8 cellular contexts compared by ENCODE assay signal in the genomic region with DNA sequence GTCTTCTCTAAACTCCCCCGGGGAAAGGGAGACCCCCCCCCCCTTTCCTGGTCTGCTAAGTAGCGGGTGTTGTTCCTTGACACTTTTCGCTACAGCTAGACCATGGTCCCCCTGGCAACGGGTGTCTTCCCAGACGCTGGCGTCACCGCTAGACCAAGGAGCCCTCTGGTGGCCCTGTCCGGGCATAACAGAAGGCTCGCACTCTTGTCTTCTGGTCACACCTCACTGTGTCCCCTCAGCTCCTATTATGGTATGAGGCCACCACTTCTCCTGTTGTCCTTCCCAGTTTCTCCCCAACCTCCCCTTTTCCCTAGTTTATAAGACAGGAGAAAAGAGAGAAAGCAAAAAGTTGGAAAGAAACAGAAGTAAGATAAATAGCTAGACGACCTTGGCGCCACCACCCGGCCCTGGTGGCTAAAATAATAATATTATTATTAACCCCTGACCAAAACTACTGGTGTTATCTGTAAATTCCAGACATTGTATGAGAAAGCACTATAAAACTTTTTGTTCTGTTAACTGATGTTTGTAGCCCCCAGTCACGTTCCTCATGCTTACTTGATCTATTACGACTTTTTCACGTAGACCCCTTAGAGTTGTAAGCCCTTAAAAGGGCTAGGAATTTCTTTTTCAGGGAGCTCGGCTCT. TPM values are rescaled to one million over a fixed set of nuclear protein-coding genes. Genes with fewer than 3 reads are reported as not detected.
DNase-seq lines count a peak whose midpoint lies in the region; TF ChIP-seq lines count a peak whose summit lies in the region.
"Not testable (repeated sequence)": the region's sequence is repeated elsewhere in the genome, so short reads cannot be mapped to it uniquely, and the experiment has no call there.

No MANE protein-coding gene starts in this region.

- not testable (repeated sequence) for H3K36me3 Mint-ChIP-seq in type B pancreatic cell

- not testable (repeated sequence) for H3K18ac ChIP-seq in trophoblast cell (ENCODE audit: low read length)

- not testable (repeated sequence) for H3K4ac ChIP-seq in trophoblast cell (ENCODE audit: low read depth, low read length)

- TF ChIP-seq CTCF in colonic mucosa (IDR thresholded peaks at IDR 0.05) (peak; percentile 55), type B pancreatic cell (conservative IDR thresholded peaks at IDR 0.05) (peak; percentile 73)

- H2BK5ac ChIP-seq in trophoblast cell (ENCODE audit: low read depth, low read length, poor library complexity): not testable (repeated sequence)

- intact Hi-C loops in colonic mucosa (cut with DNase I): not testable (repeated sequence)

- not testable (repeated sequence) for H4K91ac ChIP-seq in trophoblast cell (ENCODE audit: low read depth, low read length)

- H3K23ac ChIP-seq in trophoblast cell (ENCODE audit: low read length): not testable (repeated sequence)

- H2AK5ac ChIP-seq in trophoblast cell (ENCODE audit: low read length): not testable (repeated sequence)

- peak overlapping the region; percentile 45 for H3K4me3 Mint-ChIP-seq in type B pancreatic cell

- not testable (repeated sequence) for H4K8ac ChIP-seq in trophoblast cell (ENCODE audit: low read depth, low read length)

- H3K79me2 ChIP-seq in trophoblast cell (ENCODE audit: control insufficient read depth, insufficient read depth, low read length, poor library complexity): not testable (repeated sequence)

- not testable (repeated sequence) for H2BK12ac ChIP-seq in trophoblast cell (ENCODE audit: low read length)

- WGBS in trophoblast cell (ENCODE audit: extremely low coverage, insufficient coverage, insufficient read length): no CpG with 5 or more reads among the region's 16 CpGs

- not testable (repeated sequence) for H3K9me3 ChIP-seq in SJCRH30 (replicated peaks); colonic mucosa; trophoblast cell (ENCODE audit: insufficient read depth, low read depth, low read length)

- H3K4me3 ChIP-seq in SJCRH30; colonic mucosa; trophoblast cell (ENCODE audit: low read depth, low read length): not testable (repeated sequence)

- not testable (repeated sequence) for H2AFZ ChIP-seq in trophoblast cell (ENCODE audit: insufficient read depth, low read length, poor library complexity)

- peaks cover 12% of the 10 kb centered on the region for H3K79me1 ChIP-seq in trophoblast cell (ENCODE audit: low read length)

- not testable (repeated sequence) for H3K4me2 ChIP-seq in trophoblast cell (ENCODE audit: low read length)

- not testable (repeated sequence) for H3K9me3 Mint-ChIP-seq in type B pancreatic cell

- peaks cover 17% of the 10 kb centered on the region for H3K4me1 Mint-ChIP-seq in type B pancreatic cell (ENCODE audit: unreplicated experiment)

- DNase-seq in EH (ENCODE audit: low read depth) (peak; percentile 64), MV-4-11 (lab: John Stamatoyannopoulos, UW) (peak; percentile 69), SJCRH30 (peak; percentile 52 to 56), activated T-cell treated with anti-CD3 and anti-CD28 coated beads for 48 hours (ENCODE audit: low read depth) (peak; percentile 37), colonic mucosa (peak; percentile 49), hypothalamus (lab: John Stamatoyannopoulos, UW) (peak in 28 of 51 donors; percentile 4 to 57 (median 30)), trophoblast cell (peak; percentile 58 to 68)
- not testable (repeated sequence) for DNase-seq in type B pancreatic cell (ENCODE audit: extremely low spot score, unreplicated experiment)

- not testable (repeated sequence) for H4K12ac ChIP-seq in trophoblast cell (ENCODE audit: low read depth, low read length)

- H3K4me1 ChIP-seq in SJCRH30; colonic mucosa; trophoblast cell (ENCODE audit: control insufficient read depth in 1 of 2, insufficient read depth in 2 of 2, low read length in 2 of 2): not testable (repeated sequence)

- H3K27ac ChIP-seq in SJCRH30; colonic mucosa; trophoblast cell (ENCODE audit: low read depth, low read length): not testable (repeated sequence)

- H3K14ac ChIP-seq in trophoblast cell (ENCODE audit: low read length): not testable (repeated sequence)

- not testable (repeated sequence) for H2BK120ac ChIP-seq in trophoblast cell (ENCODE audit: insufficient read depth, low read length, poor library complexity)

- H3K27me3 ChIP-seq in SJCRH30; colonic mucosa; trophoblast cell (ENCODE audit: insufficient read depth, low read length): not testable (repeated sequence)

- not testable (repeated sequence) for H3K9ac ChIP-seq in colonic mucosa (ENCODE audit: low read depth in 2 of 2, low read length in 2 of 2); trophoblast cell (ENCODE audit: low read length)

- not testable (repeated sequence) for H3K27me3 Mint-ChIP-seq in type B pancreatic cell

- peak overlapping the region; percentile 67 for H3K27ac Mint-ChIP-seq in type B pancreatic cell

- H3K36me3 ChIP-seq in SJCRH30; colonic mucosa; trophoblast cell (ENCODE audit: control insufficient read depth in 1 of 2, insufficient read depth in 2 of 2, low read length in 2 of 2): not testable (repeated sequence)

RNA-seq across cellular contexts. Expression of gene FLYWCH1, which starts 4.5 kb away (rescaled TPM):
- total RNA-seq in SJCRH30 (2014; rRNA removed; shearing (Covaris generic)): 9.1 and 9.7 TPM in 2 replicates
- total RNA-seq in colonic mucosa (10 to 100 TPM; 18.5 to 28.4 TPM), type B pancreatic cell (ENCODE audit: low replicate concordance) (17.8 and 28.6 TPM in 2 replicates)
- polyA plus RNA-seq in trophoblast cell (2013): 9.8 and 9.9 TPM in 2 replicates

RNA-seq across cellular contexts. Expression of gene FLYWCH2, which starts 24.2 kb away (rescaled TPM):
- total RNA-seq in SJCRH30 (2014; rRNA removed; shearing (Covaris generic)): 35.4 and 40.6 TPM in 2 replicates
- total RNA-seq in colonic mucosa (10 to 100 TPM; 16.2 to 24.8 TPM), type B pancreatic cell (ENCODE audit: low replicate concordance) (43.1 and 45.9 TPM in 2 replicates)
- 10.0 and 10.5 TPM in 2 replicates for polyA plus RNA-seq in trophoblast cell (2013)

RNA-seq across cellular contexts. Expression of gene PRSS22, which starts 49.2 kb away (rescaled TPM):
- total RNA-seq in SJCRH30 (2014; rRNA removed; shearing (Covaris generic)): not detected in 2 replicates
- 1 to 10 TPM; 6.1 to 6.7 TPM for total RNA-seq in colonic mucosa
- 1.9 and 2.0 TPM in 2 replicates for polyA plus RNA-seq in trophoblast cell (2013)
- total RNA-seq in type B pancreatic cell (ENCODE audit: low replicate concordance): 42.5 and 56.8 TPM in 2 replicates

RNA-seq across cellular contexts. Expression of gene KREMEN2, which starts 56.9 kb away (rescaled TPM):
- total RNA-seq in SJCRH30 (2014; rRNA removed; shearing (Covaris generic)): 13.8 and 14.9 TPM in 2 replicates
- 1 to 10 TPM; 1.4 to 1.5 TPM for total RNA-seq in colonic mucosa
- 2.7 and 2.8 TPM in 2 replicates for polyA plus RNA-seq in trophoblast cell (2013)
- total RNA-seq in type B pancreatic cell (ENCODE audit: low replicate concordance): 4.5 and 7.7 TPM in 2 replicates
